ENCODE assay signal across 8 cellular contexts in genomic region chr1:25022361-25023189, GRCh38.
DNase-seq lines count a peak whose midpoint lies in the region; ATAC-seq and TF ChIP-seq lines count a peak whose summit lies in the region.

No MANE protein-coding gene starts in this region.

- H3K27me3 ChIP-seq in prostate gland (replicated peaks; ENCODE audit: insufficient read depth) (no peaks in the 10 kb centered on the region), uterus (no peaks in the 10 kb centered on the region)

- POLR2A ChIA-PET in RWPE1 (lab: Yijun Ruan, JAX; ENCODE audit: low non-redundant PET): interaction anchor here (0.6 kb wide), 1 partner anchor 1582 kb away, joined by 8 read pairs; no protein-coding TSS in a partner anchor

- intact Hi-C loops in prostate gland (cut with DNase I): no loop called here
- intact Hi-C loops in uterus (cut with DNase I; ENCODE audit: low total_unique reads): no loop called here

- TF ChIP-seq POLR2A in prostate gland (IDR thresholded peaks at IDR 0.05): no peak
- TF ChIP-seq POLR2A in uterus (IDR thresholded peaks at IDR 0.05): no peak

- H3K27ac ChIP-seq in RWPE1 (peak overlapping the region; percentile 65), prostate gland (no peak overlapping the region), uterus (peak overlapping the region in 1 of 2 donors; percentile 31)

- no peaks in the 10 kb centered on the region for H3K4me1 ChIP-seq in prostate gland (replicated peaks)
- H3K4me1 ChIP-seq in uterus: no peaks in the 10 kb centered on the region

- no peaks in the 10 kb centered on the region for H3K36me3 ChIP-seq in prostate gland
- no peaks in the 10 kb centered on the region for H3K36me3 ChIP-seq in uterus

- TF ChIP-seq CTCF in RWPE1 (conservative IDR thresholded peaks at IDR 0.05; ENCODE audit: low read depth) (no peak), prostate gland (IDR thresholded peaks at IDR 0.05) (no peak), uterus (IDR thresholded peaks at IDR 0.05) (no peak)

- H3K9me3 ChIP-seq in prostate gland (no peaks in the 10 kb centered on the region), uterus (no peaks in the 10 kb centered on the region)

- DNase-seq in A172 (ENCODE audit: low spot score) (peak; percentile 95), RWPE1 (ENCODE audit: low spot score) (peak; percentile 52), glomerular visceral epithelial cell (ENCODE audit: extremely low spot score) (peak; percentile 94), prostate gland (ENCODE audit: low spot score) (peak; percentile 31), uterus (peak; percentile 33 to 43)
- DNase-seq in activated effector memory CD4-positive, alpha-beta T cell treated with anti-CD3 and anti-CD28 coated beads, Interleukin-2, amount 50 U/mL, for 16 hours: peak; percentile 97

- H3K4me3 ChIP-seq in prostate gland (no peak overlapping the region), uterus (no peak overlapping the region)

- CTCF ChIA-PET in RWPE1 (lab: Yijun Ruan, JAX): interaction anchor here (0.7 kb wide), 1 partner anchor 89 kb away, joined by 3 read pairs; no protein-coding TSS in a partner anchor

- 34% methylated on average over 19 of the region's 20 CpGs for WGBS in prostate gland

- ATAC-seq in GM18870 (IDR thresholded peaks at IDR 0.05; ENCODE audit: unreplicated experiment) (peak; percentile 60), HG03097 (IDR thresholded peaks at IDR 0.05; ENCODE audit: low FRiP score, unreplicated experiment) (peak; percentile 68)

Comparison
In these comparisons a context has a peak if more than half of its experiments do, and no peak if none do; other contexts are left out.
1. DNase-seq: peak in every context shown above with its lines; median percentile 97 in activated effector memory CD4-positive, alpha-beta T cell treated with anti-CD3 and anti-CD28 coated beads, Interleukin-2, amount 50 U/mL, for 16 hours; 95 in A172; 94 in glomerular visceral epithelial cell; 52 in RWPE1; 38 in uterus; 31 in prostate gland.